14 cellular contexts compared by ENCODE assay signal in the genomic region with DNA sequence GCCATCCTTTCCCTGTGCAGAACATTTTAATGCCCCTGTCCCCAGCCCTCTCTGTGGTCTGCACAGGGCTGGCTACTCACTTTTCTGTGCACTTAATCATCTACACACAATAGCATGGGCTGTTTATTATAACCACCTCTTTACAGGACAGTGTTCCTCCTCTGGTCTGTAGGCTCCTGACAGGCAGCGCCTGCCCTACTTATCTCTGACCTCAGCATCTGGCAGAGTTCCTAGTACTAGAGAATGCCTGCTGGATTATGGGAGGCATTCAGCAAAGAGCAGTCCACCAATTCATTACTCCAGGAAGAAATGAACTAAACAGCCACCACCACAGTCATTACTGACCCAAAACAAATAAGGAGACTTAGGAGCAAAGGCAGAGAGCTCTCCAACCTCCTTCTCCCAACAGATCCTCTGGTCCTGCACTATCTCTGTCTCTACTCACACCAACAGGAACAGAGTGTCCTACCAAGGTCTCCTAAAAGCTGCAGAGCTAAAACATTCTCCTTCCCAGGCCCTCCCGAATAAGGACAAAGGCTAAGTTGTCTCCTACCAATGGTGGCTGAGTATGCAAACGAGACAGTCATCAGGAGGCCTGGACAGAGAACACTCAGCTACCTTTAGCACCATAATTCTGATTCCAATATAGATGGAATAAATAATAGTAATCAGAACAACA.
DNase-seq lines count a peak whose midpoint lies in the region; ATAC-seq and TF ChIP-seq lines count a peak whose summit lies in the region.
"Had no signal": no experiment of that assay in that cellular context is flagged by ENCODE, and none has a peak within 500 bp of the region (broad histone marks: within the 10 kb centered on the region; RNA-seq: fewer than 3 reads in every experiment).

No MANE protein-coding gene starts in this region.

- H2BK5ac ChIP-seq in mesenchymal stem cell (ENCODE audit: low read depth, low read length, poor library complexity, severe bottlenecking): no peak overlapping the region

- ATAC-seq in Right ventricle myocardium inferior: peak; percentile 95
- no peak for ATAC-seq in GM19467 (IDR thresholded peaks at IDR 0.05; ENCODE audit: unreplicated experiment)
- ATAC-seq: activated CD8-positive, alpha-beta T cell treated with anti-CD3 and anti-CD28 coated beads for 36 hours; K562; stimulated activated naive CD8-positive, alpha-beta T cell treated with anti-CD3 and anti-CD28 coated beads, Interleukin-15, amount 100 ng/mL, for 72 hours had no signal

- no peak overlapping the region for H2BK15ac ChIP-seq in mesenchymal stem cell (ENCODE audit: low read depth, poor library complexity, severe bottlenecking)

- H3K4me3 ChIP-seq in coronary artery: no peak overlapping the region
- H3K4me3 ChIP-seq in mesenchymal stem cell (ENCODE audit: insufficient read depth in 1 of 2, low read depth in 1 of 2, low read length in 2 of 2): peak overlapping the region in 1 of 2 experiments; percentile 45
- H3K4me3 ChIP-seq in esophagus squamous epithelium: no peak overlapping the region
- H3K4me3 ChIP-seq: K562, Peyer's patch, skin epidermis had no signal

- peak overlapping the region; percentile 46 for H3K9ac ChIP-seq in mesenchymal stem cell (ENCODE audit: low read length)

- no peak overlapping the region for H3K4ac ChIP-seq in mesenchymal stem cell (ENCODE audit: low read depth in 1 of 2, low read length in 2 of 2)

- H2AFZ ChIP-seq in mesenchymal stem cell (ENCODE audit: low read depth, low read length): no peak overlapping the region

- no peak overlapping the region for H2AK5ac ChIP-seq in mesenchymal stem cell (ENCODE audit: low read length, severe bottlenecking)

- peak overlapping the region; percentile 56 for H4K91ac ChIP-seq in mesenchymal stem cell (ENCODE audit: low read length)

- no peak overlapping the region for H2BK120ac ChIP-seq in mesenchymal stem cell (ENCODE audit: low read depth, low read length)

- intact Hi-C loops in Right ventricle myocardium inferior (cut with DNase I): loop anchor here (2.0 kb wide), 1 partner anchor 66 kb away; no protein-coding TSS in a partner anchor
- intact Hi-C loops in cardiac septum (cut with DNase I): loop anchor here (2.0 kb wide), 1 partner anchor 66 kb away; no protein-coding TSS in a partner anchor
- intact Hi-C loops in esophagus squamous epithelium (cut with DNase I): no loop called here

- H3K27me3 ChIP-seq in mesenchymal stem cell (ENCODE audit: control insufficient read depth in 1 of 2, insufficient read depth in 1 of 2, low read length in 2 of 2): no peaks in the 10 kb centered on the region
- H3K27me3 ChIP-seq in esophagus squamous epithelium: no peaks in the 10 kb centered on the region
- H3K27me3 ChIP-seq: Peyer's patch had no signal

- H3K14ac ChIP-seq in mesenchymal stem cell (ENCODE audit: low read length in 2 of 2): no peak overlapping the region

- TF ChIP-seq POLR2A in esophagus squamous epithelium (IDR thresholded peaks at IDR 0.05): no peak

- H3K4me2 ChIP-seq in mesenchymal stem cell (ENCODE audit: low read length, poor library complexity, severe bottlenecking): no peak overlapping the region

- H3K9me3 ChIP-seq in mesenchymal stem cell (ENCODE audit: control insufficient read depth, low read length) (no peaks in the 10 kb centered on the region), esophagus squamous epithelium (no peaks in the 10 kb centered on the region)
- H3K9me3 ChIP-seq: Peyer's patch had no signal

- TF ChIP-seq CTCF in coronary artery (IDR thresholded peaks at IDR 0.05): no peak
- TF ChIP-seq CTCF in esophagus squamous epithelium (IDR thresholded peaks at IDR 0.05): no peak

- H3K36me3 ChIP-seq in mesenchymal stem cell (ENCODE audit: control insufficient read depth in 1 of 2, insufficient read depth in 2 of 2, low read depth in 1 of 2, low read length in 2 of 2) (no peaks in the 10 kb centered on the region), esophagus squamous epithelium (no peaks in the 10 kb centered on the region)
- H3K36me3 ChIP-seq: Peyer's patch had no signal

- DNase-seq in Right ventricle myocardium inferior (ENCODE audit: missing footprints): no peak
- DNase-seq in cardiac septum (ENCODE audit: low spot score): no peak
- no peak for DNase-seq in coronary artery (ENCODE audit: low spot score)
- DNase-seq in mesenchymal stem cell: peak; percentile 74
- DNase-seq in NOMO-1 treated with DMSO at 0.1 percent for 48 hours (lab: John Stamatoyannopoulos, UW; ENCODE audit: unreplicated experiment): no peak
- DNase-seq in esophagus squamous epithelium (lab: John Stamatoyannopoulos, UW): no peak
- no peak for DNase-seq in NCI-H2171 treated with DMSO at 0.1 percent for 48 hours (lab: John Stamatoyannopoulos, UW)
- DNase-seq: activated CD8-positive, alpha-beta T cell treated with anti-CD3 and anti-CD28 coated beads for 36 hours; AML-193; Peyer's patch; stimulated activated naive CD8-positive, alpha-beta T cell treated with anti-CD3 and anti-CD28 coated beads, Interleukin-15, amount 100 ng/mL, for 72 hours had no signal

- peak overlapping the region; percentile 77 for H4K8ac ChIP-seq in mesenchymal stem cell (ENCODE audit: low read length)

- peak overlapping the region in 1 of 2 experiments; percentile 54 for H3K18ac ChIP-seq in mesenchymal stem cell (ENCODE audit: low read depth in 1 of 2, low read length in 2 of 2)

- H3K79me1 ChIP-seq in mesenchymal stem cell (replicated peaks; ENCODE audit: low read length, poor library complexity, severe bottlenecking): no peaks in the 10 kb centered on the region

- H3K27ac ChIP-seq in coronary artery (peak overlapping the region; percentile 56 to 81), mesenchymal stem cell (ENCODE audit: low read length, poor library complexity, severe bottlenecking) (no peak overlapping the region), esophagus squamous epithelium (peak overlapping the region in 1 of 4 donors; percentile 44)
- H3K27ac ChIP-seq: Peyer's patch, skin epidermis had no signal

- H3K4me1 ChIP-seq in mesenchymal stem cell (ENCODE audit: control insufficient read depth, insufficient read depth, low read depth, low read length) (no peaks in the 10 kb centered on the region), esophagus squamous epithelium (peaks cover 0 to 8% (median 6%) of the 10 kb centered on the region in 3 donors)
- H3K4me1 ChIP-seq: Peyer's patch had no signal

- 63% methylated on average over 3 of the region's 3 CpGs for WGBS in mesenchymal stem cell
- 67 to 71% methylated on average over 3 of the region's 3 CpGs for WGBS in esophagus squamous epithelium, 2 donors

- H3K23ac ChIP-seq in mesenchymal stem cell (ENCODE audit: low read length in 2 of 2): no peak overlapping the region

- peak overlapping the region in 1 of 2 experiments; percentile 43 for H2BK12ac ChIP-seq in mesenchymal stem cell (ENCODE audit: low read length in 2 of 2)
